15 cellular contexts compared by ENCODE assay signal in genomic region chr6:132969188-132969587, GRCh38.
"Had no signal": no experiment of that assay in that cellular context is flagged by ENCODE, and none has a peak within 500 bp of the region (broad histone marks: within the 10 kb centered on the region; RNA-seq: fewer than 3 reads in every experiment).

No MANE protein-coding gene starts in this region.

- ATAC-seq: activated naive CD8-positive, alpha-beta T cell treated with anti-CD3 and anti-CD28 coated beads, Interleukin-2, amount 50 U/mL, for 24 hours; foreskin keratinocyte; left ventricle myocardium superior; mucosa of descending colon; naive thymus-derived CD4-positive, alpha-beta T cell; stimulated activated naive CD8-positive, alpha-beta T cell treated with anti-CD3 and anti-CD28 coated beads, Interleukin-15, amount 100 ng/mL, for 72 hours had no signal

- H3K4me1 Mint-ChIP-seq: activated naive CD8-positive, alpha-beta T cell treated with anti-CD3 and anti-CD28 coated beads, Interleukin-2, amount 50 U/mL, for 24 hours; stimulated activated naive CD8-positive, alpha-beta T cell treated with anti-CD3 and anti-CD28 coated beads, Interleukin-15, amount 100 ng/mL, for 72 hours had no signal

- H3K36me3 Mint-ChIP-seq: memory B cell; naive thymus-derived CD4-positive, alpha-beta T cell had no signal

- H3K4me3 Mint-ChIP-seq: activated naive CD8-positive, alpha-beta T cell treated with anti-CD3 and anti-CD28 coated beads, Interleukin-2, amount 50 U/mL, for 24 hours; memory B cell; naive thymus-derived CD4-positive, alpha-beta T cell; stimulated activated naive CD8-positive, alpha-beta T cell treated with anti-CD3 and anti-CD28 coated beads, Interleukin-15, amount 100 ng/mL, for 72 hours had no signal

- H3K9me3 ChIP-seq: esophagus muscularis mucosa, mucosa of descending colon, upper lobe of left lung had no signal

- DNase-seq: activated naive CD4-positive, alpha-beta T cell treated with Interleukin-2 at 50 U/mL for 16 hours; activated naive CD8-positive, alpha-beta T cell treated with anti-CD3 and anti-CD28 coated beads, Interleukin-2, amount 50 U/mL, for 24 hours; activated T-cell treated with anti-CD3 and anti-CD28 coated beads for 4 hours; aorta; left ventricle myocardium superior; mucosa of descending colon; naive thymus-derived CD4-positive, alpha-beta T cell; stimulated activated CD4-positive, alpha-beta T cell treated with anti-CD3 and anti-CD28 coated beads, Interleukin-1b, Interleukin-23, amount 100 ng/mL, for 48 hours; stimulated activated naive CD8-positive, alpha-beta T cell treated with anti-CD3 and anti-CD28 coated beads, Interleukin-15, amount 100 ng/mL, for 72 hours; upper lobe of left lung had no signal

- H3K9me3 Mint-ChIP-seq: activated naive CD8-positive, alpha-beta T cell treated with anti-CD3 and anti-CD28 coated beads, Interleukin-2, amount 50 U/mL, for 24 hours; memory B cell; stimulated activated naive CD8-positive, alpha-beta T cell treated with anti-CD3 and anti-CD28 coated beads, Interleukin-15, amount 100 ng/mL, for 72 hours had no signal

- H3K27ac Mint-ChIP-seq: activated naive CD8-positive, alpha-beta T cell treated with anti-CD3 and anti-CD28 coated beads, Interleukin-2, amount 50 U/mL, for 24 hours; memory B cell; naive thymus-derived CD4-positive, alpha-beta T cell; stimulated activated naive CD8-positive, alpha-beta T cell treated with anti-CD3 and anti-CD28 coated beads, Interleukin-15, amount 100 ng/mL, for 72 hours had no signal

- H3K4me1 ChIP-seq: foreskin keratinocyte had no signal

- H3K4me3 ChIP-seq: esophagus muscularis mucosa, mucosa of descending colon, upper lobe of left lung had no signal

- H3K27ac ChIP-seq: esophagus muscularis mucosa, foreskin keratinocyte, upper lobe of left lung had no signal

- FAIRE-seq: endometrium, TTC549 had no signal

- H3K27me3 ChIP-seq: esophagus muscularis mucosa, upper lobe of left lung had no signal

- H3K36me3 ChIP-seq: esophagus muscularis mucosa, upper lobe of left lung had no signal
